In the genomic region with DNA sequence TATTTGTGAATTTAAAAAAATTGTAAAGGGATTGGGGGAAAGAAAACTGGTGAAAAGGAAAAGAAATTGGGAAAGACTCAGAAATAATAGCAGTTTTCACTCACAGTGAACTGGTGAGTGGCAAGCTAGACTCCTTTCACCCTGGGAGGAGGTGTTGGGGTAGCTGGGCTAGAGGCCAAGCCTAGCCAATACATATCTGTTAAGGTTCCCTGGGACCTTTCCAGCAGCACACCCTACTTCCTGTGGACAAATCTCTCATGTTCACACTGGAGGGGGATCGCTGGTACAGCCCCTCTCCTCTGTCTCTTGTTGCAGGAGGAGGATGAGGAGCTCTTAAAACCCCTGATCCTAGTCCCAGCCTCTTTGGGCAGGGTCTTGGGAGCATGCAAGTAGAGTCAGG, we compare ENCODE assay signal across 21 cellular contexts.
"Had no signal": no experiment of that assay in that cellular context is flagged by ENCODE, and none has a peak within 500 bp of the region (broad histone marks: within the 10 kb centered on the region; RNA-seq: fewer than 3 reads in every experiment).

No MANE protein-coding gene starts in this region.

- H3K27ac Mint-ChIP-seq: activated B cell treated with CpG ODN at 0.5 μM for 24 hours; activated CD8-positive, alpha-beta T cell treated with anti-CD3 and anti-CD28 coated beads, Interleukin-2, amount 10 ng/mL, durations not matched to agents 7 days and 5 days; nephron progenitor cell; T-helper 2 cell treated with Interferon-gamma antibody and Interleukin-4, amounts not matched to agents 5 μg/mL and 100 μg/mL, for 36 hours had no signal

- ATAC-seq: activated CD8-positive, alpha-beta T cell treated with anti-CD3 and anti-CD28 coated beads, Interleukin-2, amount 10 ng/mL, durations not matched to agents 7 days and 5 days; esophagus mucosa; gastrocnemius medialis; left lobe of liver had no signal

- H3K9me3 Mint-ChIP-seq: activated B cell treated with CpG ODN at 0.5 μM for 24 hours; activated CD4-positive, alpha-beta T cell treated with anti-CD3 and anti-CD28 coated beads, Interleukin-2, amount 10 ng/mL, durations not matched to agents 24 days and 14 days; nephron progenitor cell; T-helper 2 cell treated with Interferon-gamma antibody and Interleukin-4, amounts not matched to agents 5 μg/mL and 100 μg/mL, for 36 hours; type B pancreatic cell had no signal

- DNase-seq: activated B cell treated with CpG ODN at 0.5 μM for 24 hours; activated CD4-positive, alpha-beta T cell treated with anti-CD3 and anti-CD28 coated beads, Interleukin-2, amount 10 ng/mL, durations not matched to agents 24 days and 14 days; activated CD8-positive, alpha-beta T cell treated with anti-CD3 and anti-CD28 coated beads, Interleukin-2, amount 10 ng/mL, durations not matched to agents 7 days and 5 days; activated naive CD4-positive, alpha-beta T cell; adrenal gland; cerebellar nuclear complex; cortex of kidney; effector CD4-positive, alpha-beta T cell; gastrocnemius medialis; head of caudate nucleus; midbrain; nephron progenitor cell; nucleus accumbens; stimulated activated CD4-positive, alpha-beta T cell treated with anti-CD3 and anti-CD28 coated beads, Interleukin-12 subunit alpha, Interleukin-12 subunit beta, amount 100 ng/mL, for 4 hours; stimulated activated CD4-positive, alpha-beta T cell treated with anti-CD3 and anti-CD28 coated beads, Interleukin-1b, Interleukin-23, amount 100 ng/mL, for 48 hours; stimulated activated CD8-positive, alpha-beta memory T cell treated with anti-CD3 and anti-CD28 coated beads, Interleukin-4, amount 100 ng/mL, for 48 hours; stimulated activated naive CD4-positive, alpha-beta T cell treated with Interleukin-2 at 50 U/mL for 16 hours had no signal

- H3K4me3 Mint-ChIP-seq: activated B cell treated with CpG ODN at 0.5 μM for 24 hours; activated CD4-positive, alpha-beta T cell treated with anti-CD3 and anti-CD28 coated beads, Interleukin-2, amount 10 ng/mL, durations not matched to agents 24 days and 14 days; activated CD8-positive, alpha-beta T cell treated with anti-CD3 and anti-CD28 coated beads, Interleukin-2, amount 10 ng/mL, durations not matched to agents 7 days and 5 days; T-helper 2 cell treated with Interferon-gamma antibody and Interleukin-4, amounts not matched to agents 5 μg/mL and 100 μg/mL, for 36 hours had no signal

- H3K36me3 Mint-ChIP-seq: type B pancreatic cell had no signal
